In genomic region chr6:225907-226306, GRCh38 we compare ENCODE assay signal across 14 cellular contexts.
DNase-seq lines count a peak whose midpoint lies in the region; ATAC-seq, FAIRE-seq and TF ChIP-seq lines count a peak whose summit lies in the region.
"Had no signal": no experiment of that assay in that cellular context is flagged by ENCODE, and none has a peak within 500 bp of the region (broad histone marks: within the 10 kb centered on the region; RNA-seq: fewer than 3 reads in every experiment).

No MANE protein-coding gene starts in this region.

- no peak overlapping the region for H3K27ac ChIP-seq in HepG2 (ENCODE audit: extremely low read length, insufficient read depth, low read length)
- no peak overlapping the region for H3K27ac ChIP-seq in right lobe of liver
- peak overlapping the region; percentile 91 for H3K27ac ChIP-seq in RWPE1
- H3K27ac ChIP-seq in stomach, result no peak overlapping the region
- H3K27ac ChIP-seq: pancreas had no signal

- no peak for ATAC-seq in HepG2
- ATAC-seq in right lobe of liver, result no peak
- ATAC-seq: K562 had no signal

- POLR2A ChIA-PET in HepG2 (lab: Yijun Ruan, JAX), result interaction anchor here (1.4 to 1.5 kb wide), 2 partner anchors 9 to 67 kb away, joined by 3 to 4 read pairs; partner anchors contain the start of gene DUSP22
- POLR2A ChIA-PET in RWPE1 (lab: Yijun Ruan, JAX; ENCODE audit: low non-redundant PET), result interaction anchor here (0.6 kb wide), 1 partner anchor 15 kb away, joined by 3 read pairs; no protein-coding TSS in a partner anchor

- H2AFZ ChIP-seq in HepG2 (ENCODE audit: low read length), result no peak overlapping the region

- no peak for TF ChIP-seq EP300 in HepG2 (IDR thresholded peaks at IDR 0.05; ENCODE audit: low read depth in 2 of 2, low read length in 2 of 2)
- no peak for TF ChIP-seq EP300 in HepG2 (CRISPR knock-in tag; IDR thresholded peaks at IDR 0.05; ENCODE audit: borderline replicate concordance)
- no peak for TF ChIP-seq EP300 in stomach (IDR thresholded peaks at IDR 0.05)

- H3K9me3 ChIP-seq in HepG2 (ENCODE audit: low read length) (peaks cover 6% of the 10 kb centered on the region; the same call in 1 of the 2 replicates), right lobe of liver (no peaks in the 10 kb centered on the region), stomach (no peaks in the 10 kb centered on the region)
- H3K9me3 ChIP-seq: mucosa of descending colon, pancreas had no signal

- H3K9ac ChIP-seq in HepG2 (ENCODE audit: insufficient read depth, low read depth, low read length), result no peak overlapping the region

- H4K20me1 ChIP-seq in HepG2 (ENCODE audit: insufficient read depth, low read length), result no peaks in the 10 kb centered on the region

- no peak for FAIRE-seq in HepG2 (lab: Jason Lieb, UNC)
- FAIRE-seq: K562, pancreas had no signal

- H3K27me3 Mint-ChIP-seq in dendritic cell treated with granulocyte-macrophage colony-stimulating factor and Interleukin-4, amounts not matched to agents 40 ng/mL and 50 ng/mL, for 4 days, result no peaks in the 10 kb centered on the region

- CTCF ChIA-PET in HepG2 (lab: Yijun Ruan, JAX; ENCODE audit: low intra/inter-chr PET ratio, low total read pairs), result no interaction called here
- CTCF ChIA-PET in RWPE1 (lab: Yijun Ruan, JAX), result interaction anchor here (0.6 kb wide), 1 partner anchor 321 kb away, joined by 3 read pairs; no protein-coding TSS in a partner anchor

- H3K4me3 ChIP-seq in HepG2 (replicated peaks in 1 of 3; ENCODE audit: insufficient read depth in 1 of 3, low read depth in 2 of 3, low read length in 3 of 3) (no peak overlapping the region), right lobe of liver (no peak overlapping the region), stomach (no peak overlapping the region)
- H3K4me3 ChIP-seq: K562, mucosa of descending colon, pancreas had no signal

- in situ Hi-C loops in HepG2 (cut with HindIII; ENCODE audit: extremely low pct_ligation_motif_present, low pct_unique_long_range_greater_than_20kb), result no loop called here

- no peaks in the 10 kb centered on the region for H3K9me3 Mint-ChIP-seq in dendritic cell treated with granulocyte-macrophage colony-stimulating factor and Interleukin-4, amounts not matched to agents 40 ng/mL and 50 ng/mL, for 4 days

- H3K36me3 Mint-ChIP-seq in dendritic cell treated with granulocyte-macrophage colony-stimulating factor and Interleukin-4, amounts not matched to agents 40 ng/mL and 50 ng/mL, for 4 days (ENCODE audit: low read depth), result no peaks in the 10 kb centered on the region

- TF ChIP-seq CTCF in HepG2 (CRISPR knock-in tag; IDR thresholded peaks at IDR 0.05) (no peak), right lobe of liver (IDR thresholded peaks at IDR 0.05) (no peak), RWPE1 (conservative IDR thresholded peaks at IDR 0.05; ENCODE audit: low read depth) (no peak), stomach (IDR thresholded peaks at IDR 0.05) (no peak)

- no peaks in the 10 kb centered on the region for H3K79me2 ChIP-seq in HepG2 (ENCODE audit: insufficient read depth, low read length)

- H3K4me1 Mint-ChIP-seq in dendritic cell treated with granulocyte-macrophage colony-stimulating factor and Interleukin-4, amounts not matched to agents 40 ng/mL and 50 ng/mL, for 4 days (ENCODE audit: low read depth), result peaks cover 67% of the 10 kb centered on the region

- TF ChIP-seq RAD21 in HepG2 (CRISPR knock-in tag; IDR thresholded peaks at IDR 0.05), result no peak

- 93% methylated on average over 16 of the region's 17 CpGs for WGBS in HepG2 (ENCODE audit: low lambda C conversion rate)
- WGBS in right lobe of liver (ENCODE audit: insufficient coverage, low coverage, low lambda C conversion rate, missing lambda C conversion rate), result 100% methylated on average over 2 of the region's 17 CpGs
- WGBS in stomach, 5 donors, result 77 to 86% (median 84%) methylated on average over 14 to 17 of the region's 17 CpGs

- intact Hi-C loops in HepG2 (cut with micrococcal nuclease; ENCODE audit: unreplicated experiment), result no loop called here
- intact Hi-C loops in right lobe of liver (cut with DNase I), result no loop called here
- intact Hi-C loops in dendritic cell treated with granulocyte-macrophage colony-stimulating factor and Interleukin-4, amounts not matched to agents 40 ng/mL and 50 ng/mL, for 4 days (cut with micrococcal nuclease), result loop anchor here (10.0 kb wide), 1 partner anchor 179 kb away; no protein-coding TSS in a partner anchor
- intact Hi-C loops in stomach (cut with DNase I; ENCODE audit: low total_unique reads), result no loop called here
- intact Hi-C loops in posterior cingulate gyrus (cut with DNase I), result no loop called here

- H3K36me3 ChIP-seq in HepG2 (replicated peaks in 1 of 2; ENCODE audit: control insufficient read depth in 1 of 2, insufficient read depth in 2 of 2, low read length in 2 of 2), result no peaks in the 10 kb centered on the region
- H3K36me3 ChIP-seq in right lobe of liver, result no peaks in the 10 kb centered on the region
- no peaks in the 10 kb centered on the region for H3K36me3 ChIP-seq in stomach
- H3K36me3 ChIP-seq: pancreas had no signal

- H3K4me1 ChIP-seq in HepG2 (ENCODE audit: insufficient read depth, low read length), result peaks cover 37% of the 10 kb centered on the region
- no peaks in the 10 kb centered on the region for H3K4me1 ChIP-seq in right lobe of liver
- H3K4me1 ChIP-seq in stomach, result peaks cover 0 to 9% (median 4%) of the 10 kb centered on the region in 4 donors
- H3K4me1 ChIP-seq: pancreas had no signal

- H3K27me3 ChIP-seq in HepG2 (ENCODE audit: control insufficient read depth in 1 of 2, insufficient read depth in 2 of 2, low read length in 2 of 2) (no peaks in the 10 kb centered on the region), right lobe of liver (no peaks in the 10 kb centered on the region), stomach (peaks cover 0 to 35% (median 4%) of the 10 kb centered on the region in 3 donors)
- H3K27me3 ChIP-seq: pancreas had no signal

- no TSS peak for BruUV-seq in HepG2 (replicated peaks; lab: Mats Ljungman, UMichigan)

- DNase-seq in HepG2 (ENCODE audit: low spot score), result no peak
- no peak for DNase-seq in right lobe of liver
- no peak for DNase-seq in RWPE1 (ENCODE audit: low spot score)
- DNase-seq in stomach, result no peak
- no peak for DNase-seq in posterior cingulate gyrus
- DNase-seq in NCI-H446 treated with DMSO at 0.1 percent for 48 hours (lab: John Stamatoyannopoulos, UW), result no peak
- DNase-seq: activated CD4-positive, CD25-positive, alpha-beta regulatory T cell; DMS53; mucosa of descending colon; NCI-H1092 treated with DMSO at 0.1 percent for 48 hours; pancreas; RPMI8226 had no signal

- H3K27ac Mint-ChIP-seq in dendritic cell treated with granulocyte-macrophage colony-stimulating factor and Interleukin-4, amounts not matched to agents 40 ng/mL and 50 ng/mL, for 4 days, result peak overlapping the region; percentile 74

- H3K4me2 ChIP-seq in HepG2 (ENCODE audit: low read depth, low read length), result no peak overlapping the region

- H3K4me3 Mint-ChIP-seq in dendritic cell treated with granulocyte-macrophage colony-stimulating factor and Interleukin-4, amounts not matched to agents 40 ng/mL and 50 ng/mL, for 4 days, result no peak overlapping the region

- TF ChIP-seq POLR2A in HepG2 (IDR thresholded peaks at IDR 0.05; ENCODE audit: insufficient read depth in 1 of 2, low read depth in 2 of 2, low read length in 2 of 2) (no peak), right lobe of liver (IDR thresholded peaks at IDR 0.05) (no peak), stomach (IDR thresholded peaks at IDR 0.05) (no peak)

TF ChIP-seq in HepG2, 621 proteins besides CTCF, POLR2A, EP300 and RAD21:
- TF ChIP-seq ZNF335 (CRISPR knock-in tag; IDR thresholded peaks at IDR 0.05), result no peak
- no peak for TF ChIP-seq ZNF234 (CRISPR knock-in tag; conservative IDR thresholded peaks at IDR 0.05)
- no peak for TF ChIP-seq KDM6A (CRISPR knock-in tag; IDR thresholded peaks at IDR 0.05; ENCODE audit: low read depth)
- 0 out of 2 replicates have a peak, but pooled peaks have one; percentile 5 for TF ChIP-seq SP4 (CRISPR knock-in tag; IDR thresholded peaks at IDR 0.05)
- TF ChIP-seq MBD4 (IDR thresholded peaks at IDR 0.05; ENCODE audit: borderline replicate concordance, low read length), result no peak
- TF ChIP-seq ZFP91 (CRISPR knock-in tag; IDR thresholded peaks at IDR 0.05; ENCODE audit: borderline replicate concordance), result 0 out of 2 replicates have a peak, but pooled peaks have one; percentile 34
- TF ChIP-seq LCORL (IDR thresholded peaks at IDR 0.05), result no peak
- TF ChIP-seq LCORL (CRISPR knock-in tag; IDR thresholded peaks at IDR 0.05), result no peak
